ENCODE assay signal across 8 cellular contexts in the genomic region with DNA sequence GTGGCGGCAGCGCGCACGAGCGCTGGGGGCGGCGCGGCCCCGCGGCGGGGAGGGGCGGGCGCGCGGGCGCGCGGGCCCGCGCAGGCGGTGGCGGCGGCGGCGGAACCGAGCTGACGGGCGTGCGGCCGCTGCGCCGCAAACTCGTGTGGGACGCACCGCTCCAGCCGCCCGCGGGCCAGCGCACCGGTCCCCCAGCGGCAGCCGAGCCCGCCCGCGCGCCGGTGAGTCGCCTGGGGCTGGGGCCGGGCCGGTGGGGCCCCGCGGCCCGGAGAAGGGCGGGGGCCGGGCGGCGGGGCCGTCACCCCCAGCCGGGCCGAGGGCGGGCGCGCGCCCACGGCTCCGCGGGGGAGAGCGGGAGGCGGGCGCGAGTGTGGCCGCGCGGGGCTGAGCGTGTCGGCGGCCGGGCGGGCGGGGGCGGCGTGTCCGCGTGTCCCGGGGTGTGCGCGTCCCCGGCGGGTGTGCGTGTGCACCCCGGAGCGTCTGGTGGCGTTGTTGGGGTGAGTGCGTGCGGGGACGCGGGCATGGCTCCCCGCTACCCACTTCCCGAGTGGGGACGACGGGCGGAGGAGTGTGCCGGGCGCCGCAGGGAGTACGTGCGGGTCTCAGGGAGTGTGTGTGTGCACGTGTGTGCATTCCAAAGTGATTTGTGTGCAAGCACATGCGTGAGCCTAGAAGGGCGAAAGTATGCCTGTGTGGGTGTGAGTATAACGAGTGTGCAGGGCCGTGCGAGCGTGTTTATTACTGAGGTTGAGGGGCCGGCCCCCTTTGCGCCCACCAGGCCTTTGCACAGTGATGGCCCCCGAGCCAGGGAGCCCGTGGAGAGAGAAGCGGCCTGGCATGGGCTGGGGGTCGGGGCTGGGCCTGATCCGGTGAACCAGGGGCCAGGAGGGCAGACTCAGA. TPM values are rescaled to one million over a fixed set of nuclear protein-coding genes. Genes with fewer than 3 reads are reported as not detected.
DNase-seq lines count a peak whose midpoint lies in the region; ATAC-seq and TF ChIP-seq lines count a peak whose summit lies in the region.

TSS of gene NEK6 (plus strand) at position 85 of the 900 bp plus-strand sequence. CDS start 44,016 bp downstream, outside the sequence.

- H3K36me3 ChIP-seq in esophagus squamous epithelium (peaks cover 0 to 3% (median 0%) of the 10 kb centered on the region in 3 donors), urinary bladder (ENCODE audit: insufficient read depth) (no peaks in the 10 kb centered on the region)
- no peaks in the 10 kb centered on the region for H3K36me3 ChIP-seq in naive thymus-derived CD4-positive, alpha-beta T cell (ENCODE audit: control insufficient read depth in 2 of 3, insufficient read depth in 3 of 3, low read length in 3 of 3)

- peaks cover 2% of the 10 kb centered on the region for H3K36me3 Mint-ChIP-seq in IgD-negative memory B cell
- peaks cover 0 to 7% (median 0%) of the 10 kb centered on the region in 5 donors for H3K36me3 Mint-ChIP-seq in naive thymus-derived CD4-positive, alpha-beta T cell

- H3K27me3 ChIP-seq in esophagus squamous epithelium: no peaks in the 10 kb centered on the region
- H3K27me3 ChIP-seq in naive thymus-derived CD4-positive, alpha-beta T cell (ENCODE audit: control insufficient read depth in 2 of 2, insufficient read depth in 2 of 2, low read length in 2 of 2): no peaks in the 10 kb centered on the region

- DNase-seq in ELR (ENCODE audit: low read depth) (peak; percentile 66), esophagus squamous epithelium (lab: John Stamatoyannopoulos, UW) (no peak), DMS153 treated with DMSO at 0.1 percent for 48 hours (lab: John Stamatoyannopoulos, UW; ENCODE audit: unreplicated experiment) (no peak), superior temporal gyrus (ENCODE audit: extremely low spot score) (no peak)
- peak; percentile 29 for DNase-seq in activated CD8-positive, alpha-beta memory T cell treated with anti-CD3 and anti-CD28 coated beads, Interleukin-2, amount 50 U/mL, for 4 hours
- DNase-seq in naive thymus-derived CD4-positive, alpha-beta T cell: peak in 3 of 9 donors; percentile 11 to 63 (median 39)

- H3K4me1 ChIP-seq in esophagus squamous epithelium: peaks cover 36 to 64% (median 49%) of the 10 kb centered on the region in 3 donors
- peaks cover 4 to 12% of the 10 kb centered on the region in 2 donors for H3K4me1 ChIP-seq in naive thymus-derived CD4-positive, alpha-beta T cell (ENCODE audit: control insufficient read depth in 2 of 2, insufficient read depth in 2 of 2, low read length in 2 of 2)
- peaks cover 2% of the 10 kb centered on the region for H3K4me1 ChIP-seq in urinary bladder (ENCODE audit: insufficient read depth)

- peaks cover 42 to 54% (median 50%) of the 10 kb centered on the region in 3 donors for H3K4me1 Mint-ChIP-seq in IgD-negative memory B cell
- H3K4me1 Mint-ChIP-seq in naive thymus-derived CD4-positive, alpha-beta T cell: peaks cover 9 to 46% (median 16%) of the 10 kb centered on the region in 7 donors

- CTCF ChIA-PET in naive thymus-derived CD4-positive, alpha-beta T cell (lab: Charles Lee): no interaction called here

- H3K9me3 Mint-ChIP-seq in IgD-negative memory B cell: peaks cover 0 to 1% (median 0%) of the 10 kb centered on the region in 3 donors
- H3K9me3 Mint-ChIP-seq in naive thymus-derived CD4-positive, alpha-beta T cell: peaks cover 0 to 3% (median 0%) of the 10 kb centered on the region in 11 donors

- POLR2A ChIA-PET in naive thymus-derived CD4-positive, alpha-beta T cell (lab: Charles Lee): no interaction called here

- H3K27ac Mint-ChIP-seq in IgD-negative memory B cell: peak within 1 kb of the TSS; percentile 88 to 98 (median 95)
- H3K27ac Mint-ChIP-seq in naive thymus-derived CD4-positive, alpha-beta T cell: peak within 1 kb of the TSS in 5 of 9 donors; percentile 8 to 76 (median 64)

- TF ChIP-seq CTCF in esophagus squamous epithelium (IDR thresholded peaks at IDR 0.05): no peak

- TF ChIP-seq POLR2A in esophagus squamous epithelium (IDR thresholded peaks at IDR 0.05): no peak

- H3K4me3 ChIP-seq in esophagus squamous epithelium (peak within 1 kb of the TSS; percentile 47 to 92 (median 67)), urinary bladder (ENCODE audit: low read depth, low read length) (peak within 1 kb of the TSS; percentile 92)
- peak within 1 kb of the TSS; percentile 51 for H3K4me3 ChIP-seq in naive thymus-derived CD4-positive, alpha-beta T cell (ENCODE audit: low read length)

- H3K27ac ChIP-seq in esophagus squamous epithelium (peak within 1 kb of the TSS; percentile 79 to 94 (median 80)), urinary bladder (ENCODE audit: low read depth) (peak within 1 kb of the TSS; percentile 84)
- no peak within 1 kb of the TSS for H3K27ac ChIP-seq in naive thymus-derived CD4-positive, alpha-beta T cell (ENCODE audit: low read depth, low read length)

- H3K4me3 Mint-ChIP-seq in IgD-negative memory B cell: peak within 1 kb of the TSS; percentile 94 to 98 (median 97)
- H3K4me3 Mint-ChIP-seq in naive thymus-derived CD4-positive, alpha-beta T cell: peak within 1 kb of the TSS; percentile 74 to 98 (median 87)

- intact Hi-C loops in esophagus squamous epithelium (cut with DNase I): no loop called here
- intact Hi-C loops in naive thymus-derived CD4-positive, alpha-beta T cell (cut with micrococcal nuclease): loop anchor here in 1 of 2 donors (5.0 kb wide), 1 partner anchor 56 kb away; no protein-coding TSS in a partner anchor

- no peaks in the 10 kb centered on the region for H3K27me3 Mint-ChIP-seq in IgD-negative memory B cell
- H3K27me3 Mint-ChIP-seq in naive thymus-derived CD4-positive, alpha-beta T cell: peaks cover 15 to 51% (median 42%) of the 10 kb centered on the region in 5 donors

- ATAC-seq in naive thymus-derived CD4-positive, alpha-beta T cell: peak; percentile 73

- 1% methylated on average over 23 of the region's 121 CpGs; no CpG with 5 or more reads in 1 of the 2 donors for WGBS in esophagus squamous epithelium, 2 donors
- WGBS in urinary bladder: under 1% methylated on average over 121 of the region's 121 CpGs

- H3K9me3 ChIP-seq in esophagus squamous epithelium: no peaks in the 10 kb centered on the region
- H3K9me3 ChIP-seq in naive thymus-derived CD4-positive, alpha-beta T cell (ENCODE audit: control insufficient read depth in 2 of 3, low read length in 3 of 3): no peaks in the 10 kb centered on the region

RNA-seq across cellular contexts. Expression of gene NEK6, which starts in this region (rescaled TPM):
- polyA plus RNA-seq in IgD-negative memory B cell (76.2 TPM), urinary bladder (38.3 TPM)
- total RNA-seq in esophagus squamous epithelium (10 to 100 TPM in 2 of 4 donors, 1 to 10 TPM in 2; 2.0 to 15.3 (median 7.3) TPM), urinary bladder (28.1 TPM)
- total RNA-seq in naive thymus-derived CD4-positive, alpha-beta T cell: 10 to 100 TPM in 1 of 5 experiments, 1 to 10 TPM in 4; 1.9 to 32.8 (median 2.8) TPM
- under 1 TPM; 0.43 to 0.54 TPM for polyA plus RNA-seq in naive thymus-derived CD4-positive, alpha-beta T cell

Comparison
In these comparisons a context has a peak if more than half of its experiments do, and no peak if none do; other contexts are left out.
1. RNA of gene NEK6 (polyA plus RNA-seq): 76.2 TPM in IgD-negative memory B cell (single experiment) and 38.3 TPM in urinary bladder (single experiment); 0.43 to 0.54 TPM in naive thymus-derived CD4-positive, alpha-beta T cell; every median in the first group is over 10 times any median in the second.
2. DNase-seq: peak in ELR (single experiment) and activated CD8-positive, alpha-beta memory T cell treated with anti-CD3 and anti-CD28 coated beads, Interleukin-2, amount 50 U/mL, for 4 hours (single experiment); none in esophagus squamous epithelium (single experiment), DMS153 treated with DMSO at 0.1 percent for 48 hours (single experiment) and superior temporal gyrus (single experiment).
3. Peak in every context shown above with its lines, with median percentiles within 50 percentile points of each other: H3K4me3 ChIP-seq.